22 cellular contexts compared by ENCODE assay signal in genomic region chr20:9088556-9088955, GRCh38. TPM values are rescaled to one million over a fixed set of nuclear protein-coding genes. Genes with fewer than 3 reads are reported as not detected.
"Had no signal": no experiment of that assay in that cellular context is flagged by ENCODE, and none has a peak within 500 bp of the region (broad histone marks: within the 10 kb centered on the region; RNA-seq: fewer than 3 reads in every experiment).

No MANE protein-coding gene starts in this region.

- H3K27ac ChIP-seq: cardiac muscle cell had no signal

- H3K27me3 ChIP-seq: cardiac muscle cell had no signal

- H3K36me3 ChIP-seq: cardiac muscle cell had no signal

- FAIRE-seq: astrocyte, K562 had no signal

- H3K4me3 ChIP-seq: cardiac muscle cell, K562 had no signal

- ATAC-seq: activated naive CD4-positive, alpha-beta T cell treated with anti-CD3 and anti-CD28 coated beads, Interleukin-2, amount 50 U/mL, for 72 hours; activated T-cell treated with anti-CD3 and anti-CD28 coated beads, Interleukin-2, amount 50 U/mL, for 4 hours; K562; T-helper 17 cell had no signal

- DNase-seq: activated B cell treated with CpG ODN at 0.5 μM for 24 hours; activated CD4-positive, alpha-beta memory T cell treated with anti-CD3 and anti-CD28 coated beads for 36 hours; activated CD4-positive, alpha-beta T cell treated with anti-CD3 and anti-CD28 coated beads, Interleukin-2, amount 10 ng/mL, durations not matched to agents 7 days and 5 days; activated CD8-positive, alpha-beta memory T cell treated with anti-CD3 and anti-CD28 coated beads for 24 hours; activated effector memory CD4-positive, alpha-beta T cell treated with anti-CD3 and anti-CD28 coated beads, Interleukin-2, amount 50 U/mL, for 16 hours; activated naive CD4-positive, alpha-beta T cell treated with Interleukin-2 at 50 U/mL for 16 hours; activated T-cell treated with anti-CD3 and anti-CD28 coated beads, Interleukin-2, amount 50 U/mL, for 4 hours; amygdala; Karpas-422; MM.1S; NCI-H1105; NCI-H1436; NCI-H1694 treated with DMSO at 0.1 percent for 48 hours; NCI-H2171; NCI-H2227 treated with DMSO at 0.1 percent for 48 hours; Right ventricle myocardium superior; T-helper 17 cell; T-helper 9 cell had no signal

RNA-seq across cellular contexts. Expression of gene PLCB4, which starts 19.7 kb away (rescaled TPM):
- total RNA-seq: activated B cell treated with CpG ODN at 0.5 μM for 24 hours; activated CD4-positive, alpha-beta memory T cell treated with anti-CD3 and anti-CD28 coated beads for 36 hours; activated CD4-positive, alpha-beta T cell treated with anti-CD3 and anti-CD28 coated beads, Interleukin-2, amount 10 ng/mL, durations not matched to agents 7 days and 5 days; activated naive CD4-positive, alpha-beta T cell treated with anti-CD3 and anti-CD28 coated beads, Interleukin-2, amount 50 U/mL, for 72 hours had no signal
